ENCODE assay signal across 14 cellular contexts in the genomic region with DNA sequence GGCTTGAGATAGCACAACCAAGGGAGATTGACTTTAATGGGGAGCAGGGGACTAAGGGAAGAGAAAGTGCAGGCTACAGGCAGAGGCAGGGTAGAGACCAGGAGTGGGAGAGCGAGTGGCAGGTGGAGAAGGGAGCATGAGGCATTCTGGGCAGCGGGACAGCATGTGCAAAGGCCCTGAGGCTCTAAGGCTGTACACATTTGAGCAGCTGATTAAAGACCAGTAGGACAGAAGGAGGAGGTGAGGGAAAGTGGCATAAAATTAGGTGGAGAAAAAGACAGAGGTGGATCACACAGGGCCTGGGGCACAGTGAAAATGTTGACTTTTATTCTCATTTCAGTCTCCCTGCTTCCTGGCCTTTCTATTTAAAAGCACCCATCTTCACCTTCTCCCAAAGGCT.
"Had no signal": no experiment of that assay in that cellular context is flagged by ENCODE, and none has a peak within 500 bp of the region (broad histone marks: within the 10 kb centered on the region; RNA-seq: fewer than 3 reads in every experiment).

No MANE protein-coding gene starts in this region.

- H3K4me3 ChIP-seq: lung, mucosa of descending colon, ovary, stomach had no signal

- H3K27me3 ChIP-seq: ovary, stomach had no signal

- FAIRE-seq: kidney had no signal

- H3K9me3 ChIP-seq: mucosa of descending colon, ovary, stomach had no signal

- H3K27ac ChIP-seq: ovary, stomach, WERI-Rb-1 had no signal

- H3K36me3 ChIP-seq: ovary, stomach, WERI-Rb-1 had no signal

- DNase-seq: activated CD4-positive, alpha-beta T cell treated with anti-CD3 and anti-CD28 coated beads for 1 hour; activated gamma-delta T cell; effector memory CD8-positive, alpha-beta T cell; foreskin melanocyte; glutamatergic neuron; hippocampal formation; mucosa of descending colon; naive B cell; ovary; stomach; T-helper 17 cell; WERI-Rb-1 had no signal
